25 cellular contexts compared by ENCODE assay signal in the genomic region with DNA sequence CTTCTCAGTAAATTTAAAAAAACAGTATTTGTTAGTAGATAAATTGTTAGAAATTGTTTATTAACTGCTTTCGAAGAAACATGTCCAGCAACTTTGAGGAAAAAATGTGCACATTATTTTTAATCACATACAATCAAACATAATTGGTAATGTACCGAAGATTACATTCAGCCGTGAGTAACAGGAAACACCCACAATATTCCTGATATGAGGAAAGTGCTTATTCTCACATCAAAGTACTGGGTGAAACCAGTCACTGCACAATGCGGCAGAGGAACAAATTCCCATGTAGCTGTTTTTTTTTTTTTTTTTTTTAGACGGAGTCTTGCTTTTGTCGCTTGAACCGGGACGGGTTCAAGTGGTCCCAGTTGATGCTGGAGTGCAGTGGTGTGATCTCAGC. TPM values are rescaled to one million over a fixed set of nuclear protein-coding genes. Genes with fewer than 3 reads are reported as not detected.
"Had no signal": no experiment of that assay in that cellular context is flagged by ENCODE, and none has a peak within 500 bp of the region (broad histone marks: within the 10 kb centered on the region; RNA-seq: fewer than 3 reads in every experiment).

No MANE protein-coding gene starts in this region.

- H3K4me3 ChIP-seq: colonic mucosa, MG63, SJCRH30 had no signal

- H3K27me3 Mint-ChIP-seq: activated B cell treated with CpG ODN at 0.5 μM for 24 hours; activated CD4-positive, alpha-beta memory T cell treated with anti-CD3 and anti-CD28 coated beads, Interleukin-2, amount 10 ng/mL, durations not matched to agents 7 days and 5 days; activated naive CD8-positive, alpha-beta T cell had no signal

- DNase-seq: activated B cell treated with CpG ODN at 0.5 μM for 24 hours; activated CD4-positive, alpha-beta memory T cell treated with anti-CD3 and anti-CD28 coated beads, Interleukin-2, amount 10 ng/mL, durations not matched to agents 7 days and 5 days; activated CD4-positive, alpha-beta T cell treated with anti-CD3 and anti-CD28 coated beads for 1 hour; activated CD4-positive, alpha-beta T cell treated with anti-CD3 and anti-CD28 coated beads, Interleukin-2, amount 50 U/mL, for 1 hour; activated gamma-delta T cell; activated naive CD4-positive, alpha-beta T cell treated with anti-CD3 and anti-CD28 coated beads for 36 hours; colonic mucosa; MG63; MV-4-11; NCI-H1092 treated with DMSO at 0.1 percent for 48 hours; NCI-H1417 treated with DMSO at 0.1 percent for 48 hours; NCI-H1694 treated with DMSO at 0.1 percent for 48 hours; NCI-H2029 treated with DMSO at 0.1 percent for 48 hours; NCI-H345; NCI-H510A; NCI-H526 treated with DMSO at 0.1 percent for 48 hours; NCI-H82; OCI-M1; Right ventricle myocardium superior; SJCRH30 had no signal

- H3K4me3 Mint-ChIP-seq: activated B cell treated with CpG ODN at 0.5 μM for 24 hours; activated CD4-positive, alpha-beta memory T cell treated with anti-CD3 and anti-CD28 coated beads, Interleukin-2, amount 10 ng/mL, durations not matched to agents 7 days and 5 days; activated naive CD4-positive, alpha-beta T cell treated with anti-CD3 and anti-CD28 coated beads for 36 hours; activated naive CD8-positive, alpha-beta T cell; T-helper 1 cell treated with Interleukin-12 subunit alpha and Interleukin-12 subunit beta and Interleukin-4 antibody, amounts not matched to agents 30 μg/mL and 1 μg/mL, for 36 hours had no signal

- H3K36me3 ChIP-seq: colonic mucosa had no signal

- H3K27me3 ChIP-seq: colonic mucosa, MG63, SJCRH30 had no signal

- H3K4me1 ChIP-seq: colonic mucosa, SJCRH30 had no signal

- ATAC-seq: Panc1 had no signal

- H3K27ac Mint-ChIP-seq: activated B cell treated with CpG ODN at 0.5 μM for 24 hours; activated CD4-positive, alpha-beta memory T cell treated with anti-CD3 and anti-CD28 coated beads, Interleukin-2, amount 10 ng/mL, durations not matched to agents 7 days and 5 days; activated naive CD8-positive, alpha-beta T cell; T-helper 1 cell treated with Interleukin-12 subunit alpha and Interleukin-12 subunit beta and Interleukin-4 antibody, amounts not matched to agents 30 μg/mL and 1 μg/mL, for 36 hours had no signal

- H3K27ac ChIP-seq: colonic mucosa, KMS-11, RWPE1, SJCRH30 had no signal

- H3K9me3 Mint-ChIP-seq: activated B cell treated with CpG ODN at 0.5 μM for 24 hours; activated CD4-positive, alpha-beta memory T cell treated with anti-CD3 and anti-CD28 coated beads, Interleukin-2, amount 10 ng/mL, durations not matched to agents 7 days and 5 days; activated naive CD4-positive, alpha-beta T cell treated with anti-CD3 and anti-CD28 coated beads for 36 hours had no signal

- H3K9me3 ChIP-seq: colonic mucosa, MG63, SJCRH30 had no signal

RNA-seq across cellular contexts. Expression of a gene that starts 46.6 kb away (rescaled TPM):
- total RNA-seq: activated CD4-positive, alpha-beta memory T cell treated with anti-CD3 and anti-CD28 coated beads, Interleukin-2, amount 10 ng/mL, durations not matched to agents 7 days and 5 days; activated naive CD4-positive, alpha-beta T cell treated with anti-CD3 and anti-CD28 coated beads for 36 hours; colonic mucosa; Right ventricle myocardium superior; SJCRH30 had no signal
